ENCODE assay signal across 8 cellular contexts in genomic region chr20:57772349-57772964, GRCh38.
DNase-seq lines count a peak whose midpoint lies in the region; ATAC-seq and TF ChIP-seq lines count a peak whose summit lies in the region.

No MANE protein-coding gene starts in this region.

- no peak overlapping the region for H3K18ac ChIP-seq in mesenchymal stem cell (ENCODE audit: low read depth in 1 of 2, low read length in 2 of 2)

- no peak overlapping the region for H2BK15ac ChIP-seq in mesenchymal stem cell (ENCODE audit: low read depth, poor library complexity, severe bottlenecking)

- H2BK120ac ChIP-seq in mesenchymal stem cell (ENCODE audit: low read depth, low read length) = no peak overlapping the region

- no peak overlapping the region for H2AK5ac ChIP-seq in mesenchymal stem cell (ENCODE audit: low read length, severe bottlenecking)

- H3K27me3 Mint-ChIP-seq in activated T-helper 2 cell treated with anti-CD3 and anti-CD28 coated beads, Interferon-gamma antibody, Interleukin-2, Interleukin-4, amounts not matched to agents 10 μg/mL and 5 μg/mL and 100 μg/mL, durations not matched to agents 14 hours and 24 hours and 36 hours (ENCODE audit: low read depth) = peaks cover 16% of the 10 kb centered on the region
- H3K27me3 Mint-ChIP-seq in memory B cell = peaks cover 10% of the 10 kb centered on the region

- H3K9me3 Mint-ChIP-seq in activated T-helper 2 cell treated with anti-CD3 and anti-CD28 coated beads, Interferon-gamma antibody, Interleukin-2, Interleukin-4, amounts not matched to agents 10 μg/mL and 5 μg/mL and 100 μg/mL, durations not matched to agents 14 hours and 24 hours and 36 hours = no peaks in the 10 kb centered on the region
- no peaks in the 10 kb centered on the region for H3K9me3 Mint-ChIP-seq in memory B cell

- H3K4ac ChIP-seq in mesenchymal stem cell (ENCODE audit: low read depth in 1 of 2, low read length in 2 of 2) = no peak overlapping the region

- 0 out of 20 replicates have a peak overlapping the region, but pooled peaks of 2 of the 10 experiments have one; percentile 0 to 1 for H3K4me3 ChIP-seq in BLaER1 treated with 17β-estradiol and CSF1 and Interleukin-3, amounts not matched to agents 10 nM and 100 nM
- H3K4me3 ChIP-seq in HUES48 (ENCODE audit: low read depth, low read length) = no peak overlapping the region
- H3K4me3 ChIP-seq in mesenchymal stem cell (ENCODE audit: insufficient read depth in 1 of 2, low read depth in 1 of 2, low read length in 2 of 2) = no peak overlapping the region
- H3K4me3 ChIP-seq in esophagus squamous epithelium = no peak overlapping the region

- no peak overlapping the region for H2BK5ac ChIP-seq in mesenchymal stem cell (ENCODE audit: low read depth, low read length, poor library complexity, severe bottlenecking)

- peaks cover 0 to 5% (median 0%) of the 10 kb centered on the region in 11 experiments; a peak in 1 of 22 replicates for H4K20me1 ChIP-seq in BLaER1 treated with 17β-estradiol and CSF1 and Interleukin-3, amounts not matched to agents 10 nM and 100 nM

- peaks cover 10% of the 10 kb centered on the region for H3K4me1 Mint-ChIP-seq in activated T-helper 2 cell treated with anti-CD3 and anti-CD28 coated beads, Interferon-gamma antibody, Interleukin-2, Interleukin-4, amounts not matched to agents 10 μg/mL and 5 μg/mL and 100 μg/mL, durations not matched to agents 14 hours and 24 hours and 36 hours (ENCODE audit: low read depth)
- peaks cover 2% of the 10 kb centered on the region for H3K4me1 Mint-ChIP-seq in memory B cell

- peak overlapping the region in 1 of 11 experiments; percentile 36; a peak in 1 of 22 replicates for H3K9ac ChIP-seq in BLaER1 treated with 17β-estradiol and CSF1 and Interleukin-3, amounts not matched to agents 10 nM and 100 nM
- H3K9ac ChIP-seq in HUES48 (ENCODE audit: low read depth, low read length) (no peak overlapping the region), mesenchymal stem cell (ENCODE audit: low read length) (no peak overlapping the region)

- ATAC-seq in memory B cell (ENCODE audit: low read depth) = peak; percentile 21
- no peak for ATAC-seq in HG03521 (IDR thresholded peaks at IDR 0.05; ENCODE audit: unreplicated experiment)
- no peak for ATAC-seq in GM21717 (IDR thresholded peaks at IDR 0.05; ENCODE audit: unreplicated experiment)

- peak overlapping the region; percentile 57 to 87 (median 77) for H3K4me2 ChIP-seq in BLaER1 treated with 17β-estradiol and CSF1 and Interleukin-3, amounts not matched to agents 10 nM and 100 nM
- no peak overlapping the region for H3K4me2 ChIP-seq in mesenchymal stem cell (ENCODE audit: low read length, poor library complexity, severe bottlenecking)

- H3K9me3 ChIP-seq in BLaER1 treated with 17β-estradiol and CSF1 and Interleukin-3, amounts not matched to agents 10 nM and 100 nM (replicated peaks in 1 of 11) = peaks cover 0 to 4% (median 0%) of the 10 kb centered on the region in 11 experiments; a peak in 1 of 22 replicates
- H3K9me3 ChIP-seq in HUES48 (ENCODE audit: control insufficient read depth, insufficient read depth, low read length) = no peaks in the 10 kb centered on the region
- H3K9me3 ChIP-seq in mesenchymal stem cell (ENCODE audit: control insufficient read depth, low read length) = no peaks in the 10 kb centered on the region
- no peaks in the 10 kb centered on the region for H3K9me3 ChIP-seq in esophagus squamous epithelium

- no peak for TF ChIP-seq CTCF in esophagus squamous epithelium (IDR thresholded peaks at IDR 0.05)

- no peaks in the 10 kb centered on the region for H3K79me1 ChIP-seq in mesenchymal stem cell (replicated peaks; ENCODE audit: low read length, poor library complexity, severe bottlenecking)

- 39% methylated on average over 13 of the region's 15 CpGs for WGBS in mesenchymal stem cell
- WGBS in esophagus squamous epithelium, 2 donors = 48 to 49% methylated on average over 7 to 14 of the region's 15 CpGs

- no peaks in the 10 kb centered on the region for H3K36me3 ChIP-seq in BLaER1 treated with 17β-estradiol and CSF1 and Interleukin-3, amounts not matched to agents 10 nM and 100 nM
- H3K36me3 ChIP-seq in HUES48 (ENCODE audit: control insufficient read depth, insufficient read depth, low read length) (no peaks in the 10 kb centered on the region), mesenchymal stem cell (ENCODE audit: control insufficient read depth in 1 of 2, insufficient read depth in 2 of 2, low read depth in 1 of 2, low read length in 2 of 2) (no peaks in the 10 kb centered on the region), esophagus squamous epithelium (no peaks in the 10 kb centered on the region)

- no peaks in the 10 kb centered on the region for H3K27me3 ChIP-seq in BLaER1 treated with 17β-estradiol and CSF1 and Interleukin-3, amounts not matched to agents 10 nM and 100 nM
- H3K27me3 ChIP-seq in HUES48 (ENCODE audit: control insufficient read depth, insufficient read depth, low read length) (no peaks in the 10 kb centered on the region), mesenchymal stem cell (ENCODE audit: control insufficient read depth in 1 of 2, insufficient read depth in 1 of 2, low read length in 2 of 2) (peaks cover 7 to 26% of the 10 kb centered on the region in 2 experiments), esophagus squamous epithelium (peaks cover 0 to 11% (median 0%) of the 10 kb centered on the region in 4 donors)

- H4K8ac ChIP-seq in mesenchymal stem cell (ENCODE audit: low read length) = no peak overlapping the region

- no peak overlapping the region for H3K4me3 Mint-ChIP-seq in activated T-helper 2 cell treated with anti-CD3 and anti-CD28 coated beads, Interferon-gamma antibody, Interleukin-2, Interleukin-4, amounts not matched to agents 10 μg/mL and 5 μg/mL and 100 μg/mL, durations not matched to agents 14 hours and 24 hours and 36 hours (ENCODE audit: low read depth)
- H3K4me3 Mint-ChIP-seq in memory B cell = no peak overlapping the region

- intact Hi-C loops in activated T-helper 2 cell treated with anti-CD3 and anti-CD28 coated beads, Interferon-gamma antibody, Interleukin-2, Interleukin-4, amounts not matched to agents 10 μg/mL and 5 μg/mL and 100 μg/mL, durations not matched to agents 14 hours and 24 hours and 36 hours (cut with micrococcal nuclease) = loop anchor here (10.0 kb wide), 1 partner anchor 178 kb away; no protein-coding TSS in a partner anchor
- intact Hi-C loops in esophagus squamous epithelium (cut with DNase I) = no loop called here

- peak overlapping the region in 4 of 11 experiments; percentile 7 to 37 (median 18); a peak in 5 of 22 replicates for H3K27ac ChIP-seq in BLaER1 treated with 17β-estradiol and CSF1 and Interleukin-3, amounts not matched to agents 10 nM and 100 nM
- H3K27ac ChIP-seq in HUES48 (ENCODE audit: low read depth, low read length) (peak overlapping the region; percentile 42), mesenchymal stem cell (ENCODE audit: low read length, poor library complexity, severe bottlenecking) (no peak overlapping the region), esophagus squamous epithelium (no peak overlapping the region)

- no peak overlapping the region for H2AFZ ChIP-seq in mesenchymal stem cell (ENCODE audit: low read depth, low read length)

- no peak overlapping the region for H2BK12ac ChIP-seq in mesenchymal stem cell (ENCODE audit: low read length in 2 of 2)

- no peaks in the 10 kb centered on the region for H3K36me3 Mint-ChIP-seq in activated T-helper 2 cell treated with anti-CD3 and anti-CD28 coated beads, Interferon-gamma antibody, Interleukin-2, Interleukin-4, amounts not matched to agents 10 μg/mL and 5 μg/mL and 100 μg/mL, durations not matched to agents 14 hours and 24 hours and 36 hours (ENCODE audit: low read depth)
- no peaks in the 10 kb centered on the region for H3K36me3 Mint-ChIP-seq in memory B cell

- no peak overlapping the region for H3K27ac Mint-ChIP-seq in activated T-helper 2 cell treated with anti-CD3 and anti-CD28 coated beads, Interferon-gamma antibody, Interleukin-2, Interleukin-4, amounts not matched to agents 10 μg/mL and 5 μg/mL and 100 μg/mL, durations not matched to agents 14 hours and 24 hours and 36 hours
- H3K27ac Mint-ChIP-seq in memory B cell = no peak overlapping the region

- H3K14ac ChIP-seq in mesenchymal stem cell (ENCODE audit: low read length in 2 of 2) = no peak overlapping the region

- no peak for TF ChIP-seq POLR2A in esophagus squamous epithelium (IDR thresholded peaks at IDR 0.05)

- DNase-seq in activated T-helper 2 cell treated with anti-CD3 and anti-CD28 coated beads, Interferon-gamma antibody, Interleukin-2, Interleukin-4, amounts not matched to agents 10 μg/mL and 5 μg/mL and 100 μg/mL, durations not matched to agents 14 hours and 24 hours and 36 hours (ENCODE audit: low spot score) = peak; percentile 10
- DNase-seq in memory B cell (ENCODE audit: low spot score in 2 of 2) (no peak), mesenchymal stem cell (no peak), esophagus squamous epithelium (lab: John Stamatoyannopoulos, UW) (no peak)

- H3K4me1 ChIP-seq in BLaER1 treated with 17β-estradiol and CSF1 and Interleukin-3, amounts not matched to agents 10 nM and 100 nM = peaks cover 36 to 63% (median 57%) of the 10 kb centered on the region in 10 experiments
- H3K4me1 ChIP-seq in HUES48 (ENCODE audit: control insufficient read depth, insufficient read depth, low read length) (peaks cover 10% of the 10 kb centered on the region), mesenchymal stem cell (ENCODE audit: control insufficient read depth, insufficient read depth, low read depth, low read length) (peaks cover 9% of the 10 kb centered on the region), esophagus squamous epithelium (peaks cover 5 to 9% (median 8%) of the 10 kb centered on the region in 3 donors)

- H4K91ac ChIP-seq in mesenchymal stem cell (ENCODE audit: low read length) = no peak overlapping the region

- no peak overlapping the region for H3K23ac ChIP-seq in mesenchymal stem cell (ENCODE audit: low read length in 2 of 2)
